36 cellular contexts compared by ENCODE assay signal in the genomic region with DNA sequence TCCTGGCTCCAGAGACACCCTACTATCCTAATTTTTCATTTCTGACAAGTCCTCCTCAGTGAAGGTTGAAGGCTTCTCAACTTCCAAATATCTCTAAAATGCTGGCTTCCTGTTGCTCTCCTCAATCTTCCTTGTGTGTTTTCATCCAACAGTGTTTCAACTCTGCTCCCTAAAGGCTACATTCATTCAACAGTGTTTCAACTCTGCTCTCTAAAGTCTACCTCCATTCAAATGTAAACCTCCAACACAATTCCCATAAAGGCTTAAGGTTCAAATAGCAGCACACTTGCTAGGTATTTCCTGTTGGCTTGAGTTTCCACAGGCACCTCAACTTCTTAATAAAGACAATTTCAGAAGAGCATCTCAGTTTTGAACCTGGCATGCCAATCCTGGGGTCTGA.
"Had no signal": no experiment of that assay in that cellular context is flagged by ENCODE, and none has a peak within 500 bp of the region (broad histone marks: within the 10 kb centered on the region; RNA-seq: fewer than 3 reads in every experiment).

No MANE protein-coding gene starts in this region.

- H3K27me3 Mint-ChIP-seq: activated CD4-positive, alpha-beta memory T cell treated with anti-CD3 and anti-CD28 coated beads for 36 hours; activated naive CD4-positive, alpha-beta T cell treated with anti-CD3 and anti-CD28 coated beads, Interleukin-2, amount 50 U/mL, for 24 hours; activated naive CD8-positive, alpha-beta T cell treated with anti-CD3 and anti-CD28 coated beads for 36 hours; activated naive CD8-positive, alpha-beta T cell treated with anti-CD3 and anti-CD28 coated beads, Interleukin-2, amount 50 U/mL, for 24 hours; brain had no signal

- H3K4me3 ChIP-seq: adrenal gland, breast epithelium, cardiac muscle cell, colonic mucosa had no signal

- DNase-seq: activated CD4-positive, alpha-beta memory T cell treated with anti-CD3 and anti-CD28 coated beads for 36 hours; activated CD4-positive, alpha-beta T cell treated with anti-CD3 and anti-CD28 coated beads for 36 hours; activated CD4-positive, alpha-beta T cell treated with anti-CD3 and anti-CD28 coated beads, Interleukin-2, amount 10 ng/mL, durations not matched to agents 24 days and 14 days; activated CD4-positive, CD25-positive, alpha-beta regulatory T cell; activated CD4-positive, CD25-positive, alpha-beta regulatory T cell treated with anti-CD3 and anti-CD28 coated beads, Interleukin-2, amount 50 U/mL, for 72 hours; activated CD8-positive, alpha-beta memory T cell treated with anti-CD3 and anti-CD28 coated beads, Interleukin-2, amount 10 ng/mL, durations not matched to agents 7 days and 5 days; activated CD8-positive, alpha-beta memory T cell treated with anti-CD3 and anti-CD28 coated beads, Interleukin-2, amount 50 U/mL, for 4 hours; activated CD8-positive, alpha-beta T cell treated with anti-CD3 and anti-CD28 coated beads, Interleukin-2, amount 10 ng/mL, durations not matched to agents 7 days and 5 days; activated effector memory CD4-positive, alpha-beta T cell treated with anti-CD3 and anti-CD28 coated beads, Interleukin-2, amount 50 U/mL, for 16 hours; activated naive CD4-positive, alpha-beta T cell treated with anti-CD3 and anti-CD28 coated beads for 36 hours; activated naive CD8-positive, alpha-beta T cell treated with anti-CD3 and anti-CD28 coated beads for 36 hours; activated naive CD8-positive, alpha-beta T cell treated with anti-CD3 and anti-CD28 coated beads, Interleukin-2, amount 50 U/mL, for 24 hours; activated T-cell treated with anti-CD3 and anti-CD28 coated beads, Interleukin-2, amount 50 U/mL, for 1 hour; activated T-cell treated with anti-CD3 and anti-CD28 coated beads, Interleukin-2, amount 50 U/mL, for 48 hours; adrenal gland; amygdala; aorta; central memory CD4-positive, alpha-beta T cell; cerebellar nuclear complex; colonic mucosa; effector CD8-positive, alpha-beta T cell; endodermal cell; foreskin fibroblast; head of caudate nucleus; T-helper 17 cell; T1000; WERI-Rb-1 had no signal

- H3K9me3 ChIP-seq: adrenal gland, breast epithelium, colonic mucosa had no signal

- H3K27ac Mint-ChIP-seq: activated CD4-positive, alpha-beta memory T cell treated with anti-CD3 and anti-CD28 coated beads for 36 hours; activated CD4-positive, alpha-beta T cell treated with anti-CD3 and anti-CD28 coated beads for 36 hours; activated CD4-positive, alpha-beta T cell treated with anti-CD3 and anti-CD28 coated beads, Interleukin-2, amount 10 ng/mL, durations not matched to agents 24 days and 14 days; activated CD8-positive, alpha-beta memory T cell treated with anti-CD3 and anti-CD28 coated beads, Interleukin-2, amount 10 ng/mL, durations not matched to agents 7 days and 5 days; activated CD8-positive, alpha-beta T cell treated with anti-CD3 and anti-CD28 coated beads, Interleukin-2, amount 10 ng/mL, durations not matched to agents 7 days and 5 days; activated naive CD4-positive, alpha-beta T cell treated with anti-CD3 and anti-CD28 coated beads for 36 hours; activated naive CD4-positive, alpha-beta T cell treated with anti-CD3 and anti-CD28 coated beads, Interleukin-2, amount 50 U/mL, for 24 hours; activated naive CD8-positive, alpha-beta T cell treated with anti-CD3 and anti-CD28 coated beads for 36 hours; activated naive CD8-positive, alpha-beta T cell treated with anti-CD3 and anti-CD28 coated beads, Interleukin-2, amount 50 U/mL, for 24 hours; activated T-helper 1 cell treated with anti-CD3 and anti-CD28 coated beads, Interleukin-12 subunit alpha, Interleukin-12 subunit beta, Interleukin-2, Interleukin-4 antibody, amounts not matched to agents 30 ng/mL and 10 ng/mL and 1 ng/mL, durations not matched to agents 14 hours and 24 hours and 36 hours; activated T-helper 2 cell treated with anti-CD3 and anti-CD28 coated beads, Interferon-gamma antibody, Interleukin-2, Interleukin-4, amounts not matched to agents 10 μg/mL and 5 μg/mL and 100 μg/mL, durations not matched to agents 14 hours and 24 hours and 36 hours; brain; endodermal cell; T-helper 17 cell; T-helper 2 cell treated with Interferon-gamma antibody and Interleukin-4, amounts not matched to agents 5 μg/mL and 100 μg/mL, for 36 hours had no signal

- H3K27ac ChIP-seq: adrenal gland, breast epithelium, cardiac muscle cell, colonic mucosa, WERI-Rb-1 had no signal

- FAIRE-seq: frontal cortex had no signal

- H3K36me3 ChIP-seq: adrenal gland, breast epithelium, cardiac muscle cell, colonic mucosa, WERI-Rb-1 had no signal

- H3K9me3 Mint-ChIP-seq: activated CD4-positive, alpha-beta memory T cell treated with anti-CD3 and anti-CD28 coated beads for 36 hours; activated naive CD4-positive, alpha-beta T cell treated with anti-CD3 and anti-CD28 coated beads for 36 hours; activated naive CD4-positive, alpha-beta T cell treated with anti-CD3 and anti-CD28 coated beads, Interleukin-2, amount 50 U/mL, for 24 hours; activated naive CD8-positive, alpha-beta T cell treated with anti-CD3 and anti-CD28 coated beads for 36 hours; activated naive CD8-positive, alpha-beta T cell treated with anti-CD3 and anti-CD28 coated beads, Interleukin-2, amount 50 U/mL, for 24 hours; activated T-helper 1 cell treated with anti-CD3 and anti-CD28 coated beads, Interleukin-12 subunit alpha, Interleukin-12 subunit beta, Interleukin-2, Interleukin-4 antibody, amounts not matched to agents 30 ng/mL and 10 ng/mL and 1 ng/mL, durations not matched to agents 14 hours and 24 hours and 36 hours; activated T-helper 2 cell treated with anti-CD3 and anti-CD28 coated beads, Interferon-gamma antibody, Interleukin-2, Interleukin-4, amounts not matched to agents 10 μg/mL and 5 μg/mL and 100 μg/mL, durations not matched to agents 14 hours and 24 hours and 36 hours; brain; endodermal cell; T-helper 2 cell treated with Interferon-gamma antibody and Interleukin-4, amounts not matched to agents 5 μg/mL and 100 μg/mL, for 36 hours had no signal

- H3K4me1 ChIP-seq: adrenal gland, breast epithelium, colonic mucosa had no signal

- H3K4me3 Mint-ChIP-seq: activated CD4-positive, alpha-beta memory T cell treated with anti-CD3 and anti-CD28 coated beads for 36 hours; activated CD4-positive, alpha-beta T cell treated with anti-CD3 and anti-CD28 coated beads for 36 hours; activated CD4-positive, alpha-beta T cell treated with anti-CD3 and anti-CD28 coated beads, Interleukin-2, amount 10 ng/mL, durations not matched to agents 24 days and 14 days; activated CD8-positive, alpha-beta memory T cell treated with anti-CD3 and anti-CD28 coated beads, Interleukin-2, amount 10 ng/mL, durations not matched to agents 7 days and 5 days; activated CD8-positive, alpha-beta T cell treated with anti-CD3 and anti-CD28 coated beads, Interleukin-2, amount 10 ng/mL, durations not matched to agents 7 days and 5 days; activated naive CD4-positive, alpha-beta T cell treated with anti-CD3 and anti-CD28 coated beads for 36 hours; activated naive CD4-positive, alpha-beta T cell treated with anti-CD3 and anti-CD28 coated beads, Interleukin-2, amount 50 U/mL, for 24 hours; activated naive CD8-positive, alpha-beta T cell treated with anti-CD3 and anti-CD28 coated beads for 36 hours; activated naive CD8-positive, alpha-beta T cell treated with anti-CD3 and anti-CD28 coated beads, Interleukin-2, amount 50 U/mL, for 24 hours; activated T-helper 1 cell treated with anti-CD3 and anti-CD28 coated beads, Interleukin-12 subunit alpha, Interleukin-12 subunit beta, Interleukin-2, Interleukin-4 antibody, amounts not matched to agents 30 ng/mL and 10 ng/mL and 1 ng/mL, durations not matched to agents 14 hours and 24 hours and 36 hours; brain; endodermal cell; T-helper 17 cell; T-helper 2 cell treated with Interferon-gamma antibody and Interleukin-4, amounts not matched to agents 5 μg/mL and 100 μg/mL, for 36 hours had no signal

- H3K27me3 ChIP-seq: adrenal gland, breast epithelium, cardiac muscle cell, colonic mucosa had no signal

- H3K36me3 Mint-ChIP-seq: activated CD4-positive, alpha-beta memory T cell treated with anti-CD3 and anti-CD28 coated beads for 36 hours; activated CD8-positive, alpha-beta memory T cell treated with anti-CD3 and anti-CD28 coated beads, Interleukin-2, amount 10 ng/mL, durations not matched to agents 7 days and 5 days; activated naive CD4-positive, alpha-beta T cell treated with anti-CD3 and anti-CD28 coated beads, Interleukin-2, amount 50 U/mL, for 24 hours; activated naive CD8-positive, alpha-beta T cell treated with anti-CD3 and anti-CD28 coated beads for 36 hours; brain had no signal

- H3K4me1 Mint-ChIP-seq: activated CD4-positive, alpha-beta T cell treated with anti-CD3 and anti-CD28 coated beads for 36 hours; activated CD4-positive, alpha-beta T cell treated with anti-CD3 and anti-CD28 coated beads, Interleukin-2, amount 10 ng/mL, durations not matched to agents 24 days and 14 days; activated CD8-positive, alpha-beta memory T cell treated with anti-CD3 and anti-CD28 coated beads, Interleukin-2, amount 10 ng/mL, durations not matched to agents 7 days and 5 days; activated naive CD4-positive, alpha-beta T cell treated with anti-CD3 and anti-CD28 coated beads, Interleukin-2, amount 50 U/mL, for 24 hours; activated naive CD8-positive, alpha-beta T cell treated with anti-CD3 and anti-CD28 coated beads for 36 hours; activated naive CD8-positive, alpha-beta T cell treated with anti-CD3 and anti-CD28 coated beads, Interleukin-2, amount 50 U/mL, for 24 hours; brain; T-helper 17 cell had no signal

- ATAC-seq: activated CD4-positive, alpha-beta T cell treated with anti-CD3 and anti-CD28 coated beads for 36 hours; activated CD8-positive, alpha-beta memory T cell treated with anti-CD3 and anti-CD28 coated beads, Interleukin-2, amount 10 ng/mL, durations not matched to agents 7 days and 5 days; activated CD8-positive, alpha-beta T cell treated with anti-CD3 and anti-CD28 coated beads, Interleukin-2, amount 10 ng/mL, durations not matched to agents 7 days and 5 days; activated naive CD8-positive, alpha-beta T cell treated with anti-CD3 and anti-CD28 coated beads, Interleukin-2, amount 50 U/mL, for 24 hours; esophagus mucosa; T-helper 17 cell had no signal
